Comparison of ENCODE assay signal across 11 cellular contexts in genomic region chr11:43937434-43938411, GRCh38. TPM values are rescaled to one million over a fixed set of nuclear protein-coding genes. Genes with fewer than 3 reads are reported as not detected.
A peak's percentile ranks its signal among the peaks of the same experiment; 100 is the strongest.
DNase-seq lines count a peak whose midpoint lies in the region; ATAC-seq and TF ChIP-seq lines count a peak whose summit lies in the region.
"Had no signal": no experiment of that assay in that cellular context is flagged by ENCODE, and none has a peak within 500 bp of the region (broad histone marks: within the 10 kb centered on the region; RNA-seq: fewer than 3 reads in every experiment).

No MANE protein-coding gene starts in this region.

- H3K4me3 Mint-ChIP-seq in MCF 10A (ENCODE audit: unreplicated experiment): no peak overlapping the region
- no peak overlapping the region for H3K4me3 Mint-ChIP-seq in naive thymus-derived CD8-positive, alpha-beta T cell

- ATAC-seq in left lung: peak; percentile 32
- ATAC-seq in naive thymus-derived CD8-positive, alpha-beta T cell: no peak

- H3K27me3 Mint-ChIP-seq in MCF 10A (ENCODE audit: insufficient read depth, unreplicated experiment): peaks cover 13% of the 10 kb centered on the region
- peaks cover 17 to 71% (median 37%) of the 10 kb centered on the region in 5 donors for H3K27me3 Mint-ChIP-seq in naive thymus-derived CD8-positive, alpha-beta T cell

- H3K4me1 Mint-ChIP-seq in MCF 10A (ENCODE audit: insufficient read depth, unreplicated experiment): peaks cover 29% of the 10 kb centered on the region
- H3K4me1 Mint-ChIP-seq in naive thymus-derived CD8-positive, alpha-beta T cell: peaks cover 4 to 7% (median 5%) of the 10 kb centered on the region in 4 donors

- peak overlapping the region; percentile 94 for H3K27ac Mint-ChIP-seq in MCF 10A (ENCODE audit: low read depth, unreplicated experiment)
- H3K27ac Mint-ChIP-seq in naive thymus-derived CD8-positive, alpha-beta T cell: peak overlapping the region in 1 of 10 donors; percentile 17

- H3K27me3 ChIP-seq in breast epithelium (peaks cover 0 to 27% of the 10 kb centered on the region in 2 donors), left lung (peaks cover 0 to 25% of the 10 kb centered on the region in 2 donors), uterus (no peaks in the 10 kb centered on the region)

- H3K27ac ChIP-seq in breast epithelium (peak overlapping the region in 1 of 2 donors; percentile 44), left lung (peak overlapping the region in 1 of 2 donors; percentile 62), uterus (peak overlapping the region; percentile 69 to 73)

- TF ChIP-seq POLR2A in breast epithelium (IDR thresholded peaks at IDR 0.05) (no peak), uterus (IDR thresholded peaks at IDR 0.05) (no peak)

- no peaks in the 10 kb centered on the region for H3K4me1 ChIP-seq in breast epithelium
- peaks cover 3 to 5% of the 10 kb centered on the region in 2 donors for H3K4me1 ChIP-seq in left lung
- H3K4me1 ChIP-seq in uterus: peaks cover 0 to 4% of the 10 kb centered on the region in 2 donors

- intact Hi-C loops in MCF 10A (cut with micrococcal nuclease): no loop called here
- intact Hi-C loops in breast epithelium (cut with DNase I; ENCODE audit: low total_unique reads): no loop called here
- intact Hi-C loops in left lung (cut with DNase I): no loop called here
- intact Hi-C loops in uterus (cut with DNase I; ENCODE audit: low total_unique reads): no loop called here

- peak; percentile 10 for TF ChIP-seq CTCF in MCF 10A (IDR thresholded peaks at IDR 0.05; ENCODE audit: unreplicated experiment)
- no peak for TF ChIP-seq CTCF in breast epithelium (IDR thresholded peaks at IDR 0.05)
- peak in 1 of 2 donors; percentile 15 for TF ChIP-seq CTCF in left lung (IDR thresholded peaks at IDR 0.05)
- peak in 1 of 4 experiments; percentile 5 for TF ChIP-seq CTCF in uterus (IDR thresholded peaks at IDR 0.05)

- BruUV-seq in MCF 10A (replicated peaks; lab: Mats Ljungman, UMichigan): no TSS peak

- CTCF ChIA-PET in MCF 10A (lab: Yijun Ruan, JAX): interaction anchor here (0.5 to 1.6 kb wide), 13 partner anchors 8 to 451 kb away, joined by 3 to 7 read pairs (median 4); no protein-coding TSS in a partner anchor

- no peaks in the 10 kb centered on the region for H3K9me3 ChIP-seq in breast epithelium
- no peaks in the 10 kb centered on the region for H3K9me3 ChIP-seq in left lung
- no peaks in the 10 kb centered on the region for H3K9me3 ChIP-seq in uterus

- H3K9me3 Mint-ChIP-seq in MCF 10A (ENCODE audit: unreplicated experiment): no peaks in the 10 kb centered on the region
- peaks cover 0 to 6% (median 0%) of the 10 kb centered on the region in 9 donors for H3K9me3 Mint-ChIP-seq in naive thymus-derived CD8-positive, alpha-beta T cell

- POLR2A ChIA-PET in MCF 10A (lab: Yijun Ruan, JAX): interaction anchor here (0.6 to 1.3 kb wide), 6 partner anchors 14 to 523 kb away, joined by 3 read pairs; no protein-coding TSS in a partner anchor
- POLR2A ChIA-PET in naive thymus-derived CD8-positive, alpha-beta T cell (lab: Charles Lee): no interaction called here

- H3K4me3 ChIP-seq in breast epithelium: no peak overlapping the region
- no peak overlapping the region for H3K4me3 ChIP-seq in left lung
- H3K4me3 ChIP-seq in uterus: no peak overlapping the region

- no peaks in the 10 kb centered on the region for H3K36me3 Mint-ChIP-seq in MCF 10A (ENCODE audit: insufficient read depth, unreplicated experiment)
- H3K36me3 Mint-ChIP-seq in naive thymus-derived CD8-positive, alpha-beta T cell: peaks cover 0 to 3% (median 0%) of the 10 kb centered on the region in 3 donors

- DNase-seq in MCF 10A (ENCODE audit: unreplicated experiment) (peak; percentile 60), breast epithelium (ENCODE audit: low spot score in 2 of 2) (no peak), astrocyte of the hippocampus (ENCODE audit: low read depth, low spot score) (peak; percentile 64), left lung (no peak), uterus (no peak), epidermal melanocyte (ENCODE audit: insufficient read length, low spot score) (no peak), NCI-H2196 treated with DMSO at 0.1 percent for 48 hours (lab: John Stamatoyannopoulos, UW; ENCODE audit: unreplicated experiment) (no peak)
- no peak for DNase-seq in naive thymus-derived CD8-positive, alpha-beta T cell
- DNase-seq: AML-193, cerebellar nuclear complex, NCI-H2171 treated with DMSO at 0.1 percent for 48 hours had no signal

- H3K36me3 ChIP-seq in breast epithelium: no peaks in the 10 kb centered on the region
- H3K36me3 ChIP-seq in left lung: no peaks in the 10 kb centered on the region
- H3K36me3 ChIP-seq in uterus: no peaks in the 10 kb centered on the region

RNA-seq across cellular contexts. Expression of gene C11orf96, which starts 4.7 kb away (rescaled TPM):
- total RNA-seq in MCF 10A (2022) (not detected in 2 replicates), breast epithelium (10 to 100 TPM; 41.1 to 97.3 (median 46.8) TPM), left lung (10 to 100 TPM; 71.0 to 74.2 TPM), uterus (100 to 1,000 TPM in 3 of 4 donors, 10 to 100 TPM in 1; 38.2 to 331 (median 230) TPM)
- not detected for total RNA-seq in naive thymus-derived CD8-positive, alpha-beta T cell
- not detected for polyA plus RNA-seq in naive thymus-derived CD8-positive, alpha-beta T cell

RNA-seq across cellular contexts. Expression of gene ALKBH3, which starts 57.1 kb away (rescaled TPM):
- total RNA-seq in MCF 10A (2022) (76.2 and 88.0 TPM in 2 replicates), breast epithelium (10 to 100 TPM; 29.0 to 40.7 (median 33.1) TPM), left lung (10 to 100 TPM; 28.8 to 36.6 TPM), uterus (10 to 100 TPM; 39.6 to 75.3 (median 55.7) TPM)
- 10 to 100 TPM; 44.9 to 55.0 TPM for total RNA-seq in naive thymus-derived CD8-positive, alpha-beta T cell
- polyA plus RNA-seq in naive thymus-derived CD8-positive, alpha-beta T cell: 10 to 100 TPM; 37.6 to 45.2 (median 40.4) TPM

Comparison
In these comparisons a context has a peak if more than half of its experiments do, and no peak if none do; other contexts are left out.
1. DNase-seq: peak in MCF 10A (single experiment) and astrocyte of the hippocampus (single experiment); none in breast epithelium (0 of 2), left lung (0 of 2), uterus (0 of 2), naive thymus-derived CD8-positive, alpha-beta T cell (0 of 10), epidermal melanocyte (single experiment) and NCI-H2196 treated with DMSO at 0.1 percent for 48 hours (single experiment).
2. RNA of gene C11orf96, which starts 4.7 kb away (total RNA-seq): 38.2 to 331 TPM in uterus, 71.0 to 74.2 TPM in left lung and 41.1 to 97.3 TPM in breast epithelium; not detected in naive thymus-derived CD8-positive, alpha-beta T cell and not detected in MCF 10A; every median in the first group is over 10 times any median in the second.